8 cellular contexts compared by ENCODE assay signal in genomic region chr18:702957-703659, GRCh38. TPM values are rescaled to one million over a fixed set of nuclear protein-coding genes. Genes with fewer than 3 reads are reported as not detected.
DNase-seq lines count a peak whose midpoint lies in the region; ATAC-seq and TF ChIP-seq lines count a peak whose summit lies in the region.

No MANE protein-coding gene starts in this region.

- peak overlapping the region; percentile 99 for H3K27ac ChIP-seq in PC-3 (ENCODE audit: low read length)

- POLR2A ChIA-PET in PC-3 (lab: Charles Lee; ENCODE audit: unreplicated experiment): interaction anchor here (0.5 to 1.0 kb wide), 4 partner anchors 10 to 79 kb away, joined by 3 to 9 read pairs (median 4); no protein-coding TSS in a partner anchor

- H3K9me3 ChIP-seq in PC-3 (ENCODE audit: low read length): no peaks in the 10 kb centered on the region

- TF ChIP-seq CTCF in PC-3 (conservative IDR thresholded peaks at IDR 0.05; ENCODE audit: low read depth, low read length): no peak

- DNase-seq in EL (peak; percentile 87), PC-3 (peak; percentile 92), dermis microvascular lymphatic vessel endothelial cell (ENCODE audit: low read depth in 2 of 2) (peak; percentile 31 to 57), posterior vena cava (ENCODE audit: low spot score) (peak; percentile 51), NAMALWA (ENCODE audit: low spot score) (no peak), NCI-H2227 treated with DMSO at 0.1 percent for 48 hours (lab: John Stamatoyannopoulos, UW) (no peak)
- no peak for DNase-seq in activated effector memory CD4-positive, alpha-beta T cell treated with anti-CD3 and anti-CD28 coated beads, Interleukin-2, amount 50 U/mL, for 16 hours

- H3K27me3 ChIP-seq in PC-3 (ENCODE audit: low read length): no peaks in the 10 kb centered on the region

- intact Hi-C loops in PC-3 (cut with micrococcal nuclease): loop anchor here (1.0 to 10.0 kb wide), 3 partner anchors 8 to 48 kb away; partner anchors contain the start of gene TYMS
- intact Hi-C loops in posterior vena cava (cut with DNase I): no loop called here

- H3K36me3 ChIP-seq in PC-3 (ENCODE audit: low read depth, low read length): peaks cover 14% of the 10 kb centered on the region

- no TSS peak for BruUV-seq in PC-3 (replicated peaks; lab: Mats Ljungman, UMichigan)

- H3K4me3 ChIP-seq in PC-3 (ENCODE audit: low read length): peak overlapping the region; percentile 53

- peaks cover 42% of the 10 kb centered on the region for H3K4me1 ChIP-seq in PC-3 (ENCODE audit: insufficient read depth, low read length)

- peak overlapping the region; percentile 82 for H3K4me2 ChIP-seq in PC-3 (ENCODE audit: low read length)

- CTCF ChIA-PET in PC-3 (lab: Charles Lee): interaction anchor here (0.6 to 2.1 kb wide), 6 partner anchors 9 to 129 kb away, joined by 3 to 13 read pairs (median 4); partner anchors contain the start of gene ENOSF1

- ATAC-seq in PC-3: peak; percentile 93
- no peak for ATAC-seq in HG02642 (IDR thresholded peaks at IDR 0.05; ENCODE audit: poor library complexity, unreplicated experiment)

- peak overlapping the region; percentile 86 for H3K9ac ChIP-seq in PC-3 (ENCODE audit: low read length)

- H4K20me1 ChIP-seq in PC-3 (ENCODE audit: low read length): no peaks in the 10 kb centered on the region; the same call in 1 of the 2 replicates

- H3K79me2 ChIP-seq in PC-3 (ENCODE audit: low read length): peaks cover 17% of the 10 kb centered on the region

- no peak overlapping the region for H2AFZ ChIP-seq in PC-3 (ENCODE audit: low read length)

- no peaks in the 10 kb centered on the region for H3K9me2 ChIP-seq in PC-3 (replicated peaks; ENCODE audit: low read length)

- H3F3A ChIP-seq in PC-3 (ENCODE audit: low read length, unreplicated experiment): peaks cover 10% of the 10 kb centered on the region

RNA-seq across cellular contexts. Expression of gene ENOSF1, which starts 9.3 kb away (rescaled TPM):
- total RNA-seq in PC-3 (2014; rRNA removed): 44.2 and 61.0 TPM in 2 replicates
- 19.3 and 20.7 TPM in 2 replicates for total RNA-seq in dermis microvascular lymphatic vessel endothelial cell
- 10 to 100 TPM; 38.1 to 57.7 TPM for total RNA-seq in posterior vena cava

RNA-seq across cellular contexts. Expression of gene TYMS, which starts 45.7 kb away (rescaled TPM):
- total RNA-seq in PC-3 (2014; rRNA removed) (63.2 and 69.7 TPM in 2 replicates), dermis microvascular lymphatic vessel endothelial cell (27.6 and 33.8 TPM in 2 replicates), posterior vena cava (1 to 10 TPM; 4.0 TPM)

Comparison
In these comparisons a context has a peak if more than half of its experiments do, and no peak if none do; other contexts are left out.
1. DNase-seq: peak in EL (single experiment), PC-3 (single experiment), dermis microvascular lymphatic vessel endothelial cell (2 of 2) and posterior vena cava (single experiment); none in NAMALWA (single experiment), NCI-H2227 treated with DMSO at 0.1 percent for 48 hours (single experiment) and activated effector memory CD4-positive, alpha-beta T cell treated with anti-CD3 and anti-CD28 coated beads, Interleukin-2, amount 50 U/mL, for 16 hours (single experiment).